ENCODE assay signal across 10 cellular contexts in genomic region chr12:57460457-57461325, GRCh38. TPM values are rescaled to one million over a fixed set of nuclear protein-coding genes. Genes with fewer than 3 reads are reported as not detected.
DNase-seq lines count a peak whose midpoint lies in the region; ATAC-seq and TF ChIP-seq lines count a peak whose summit lies in the region.
"Had no signal": no experiment of that assay in that cellular context is flagged by ENCODE, and none has a peak within 500 bp of the region (broad histone marks: within the 10 kb centered on the region; RNA-seq: fewer than 3 reads in every experiment).

No MANE protein-coding gene starts in this region.

- H3K27me3 ChIP-seq in Peyer's patch: no peaks in the 10 kb centered on the region
- H3K27me3 ChIP-seq: pancreas had no signal

- no peaks in the 10 kb centered on the region for H3K9me3 ChIP-seq in Peyer's patch
- H3K9me3 ChIP-seq: pancreas had no signal

- no peak for TF ChIP-seq POLR2A in Peyer's patch (IDR thresholded peaks at IDR 0.05)

- H3K4me1 ChIP-seq in Peyer's patch: peaks cover 8 to 37% (median 15%) of the 10 kb centered on the region in 4 donors

- peak overlapping the region; percentile 80 to 89 (median 82) for H3K27ac ChIP-seq in Peyer's patch
- H3K27ac ChIP-seq: pancreas had no signal

- H3K36me3 ChIP-seq in Peyer's patch: no peaks in the 10 kb centered on the region
- H3K36me3 ChIP-seq: pancreas had no signal

- intact Hi-C loops in sciatic nerve (cut with DNase I): no loop called here

- H3K4me3 ChIP-seq in GM12865 (ENCODE audit: low read depth, low read length) (peak overlapping the region; percentile 71), Peyer's patch (peak overlapping the region; percentile 59 to 74 (median 67)), fibroblast of mammary gland (ENCODE audit: control insufficient read depth, low read depth, low read length) (peak overlapping the region; percentile 79)

- ATAC-seq in sciatic nerve (peak; percentile 3), HG03025 (IDR thresholded peaks at IDR 0.05; ENCODE audit: low FRiP score, unreplicated experiment) (no peak), HG02970 (IDR thresholded peaks at IDR 0.05; ENCODE audit: low FRiP score, unreplicated experiment) (no peak)

- TF ChIP-seq CTCF in GM12865 (IDR thresholded peaks at IDR 0.05; ENCODE audit: insufficient read depth, low read depth, low read length, missing control alignments) (no peak), Peyer's patch (IDR thresholded peaks at IDR 0.05) (no peak), fibroblast of mammary gland (conservative IDR thresholded peaks at IDR 0.05; ENCODE audit: control insufficient read depth, insufficient read depth, low read depth, low read length) (no peak)

- no peak for DNase-seq in GM12865 (ENCODE audit: low read depth)
- peak in 1 of 3 donors; percentile 40 for DNase-seq in Peyer's patch
- no peak for DNase-seq in fibroblast of mammary gland (ENCODE audit: low read depth)
- no peak for DNase-seq in sciatic nerve (ENCODE audit: low spot score)
- no peak for DNase-seq in NOMO-1 (lab: John Stamatoyannopoulos, UW; ENCODE audit: unreplicated experiment in 2 of 2)
- no peak for DNase-seq in AML-193 (lab: John Stamatoyannopoulos, UW)

RNA-seq across cellular contexts. Expression of gene GLI1, which starts 1.1 kb away (rescaled TPM):
- 1 to 10 TPM in 2 of 4 donors, under 1 TPM in 2; 0.67 to 2.1 (median 1.3) TPM for total RNA-seq in Peyer's patch
- total RNA-seq in sciatic nerve: 47.7 TPM

RNA-seq across cellular contexts. Expression of gene INHBE, which starts 5.6 kb away (rescaled TPM):
- not detected for total RNA-seq in Peyer's patch
- not detected for total RNA-seq in sciatic nerve

RNA-seq across cellular contexts. Expression of gene ARHGAP9, which starts 19.0 kb away (rescaled TPM):
- total RNA-seq in Peyer's patch: 100 to 1,000 TPM in 1 of 4 donors, 10 to 100 TPM in 3; 16.5 to 220 (median 28.2) TPM
- 30.8 TPM for total RNA-seq in sciatic nerve
- total RNA-seq: RPMI7951 had no signal

RNA-seq across cellular contexts. Expression of gene INHBC, which starts 26.1 kb away (rescaled TPM):
- total RNA-seq in Peyer's patch (not detected), sciatic nerve (not detected)
- total RNA-seq: RPMI7951 had no signal

RNA-seq across cellular contexts. Expression of gene MARS1, which starts 27.2 kb away (rescaled TPM):
- total RNA-seq in Peyer's patch: 10 to 100 TPM; 40.6 to 97.4 (median 63.5) TPM
- 121 TPM for total RNA-seq in sciatic nerve

Comparison
In these comparisons a context has a peak if more than half of its experiments do, and no peak if none do; other contexts are left out.
1. RNA of gene GLI1, which starts 1.1 kb away (total RNA-seq): 47.7 TPM in sciatic nerve (single experiment); 0.67 to 2.1 TPM in Peyer's patch; every median in the first group is over 10 times any median in the second.
2. Peak in every context shown above with its lines, with median percentiles within 50 percentile points of each other: H3K4me3 ChIP-seq.